Comparison of ENCODE assay signal across 7 cellular contexts in the genomic region with DNA sequence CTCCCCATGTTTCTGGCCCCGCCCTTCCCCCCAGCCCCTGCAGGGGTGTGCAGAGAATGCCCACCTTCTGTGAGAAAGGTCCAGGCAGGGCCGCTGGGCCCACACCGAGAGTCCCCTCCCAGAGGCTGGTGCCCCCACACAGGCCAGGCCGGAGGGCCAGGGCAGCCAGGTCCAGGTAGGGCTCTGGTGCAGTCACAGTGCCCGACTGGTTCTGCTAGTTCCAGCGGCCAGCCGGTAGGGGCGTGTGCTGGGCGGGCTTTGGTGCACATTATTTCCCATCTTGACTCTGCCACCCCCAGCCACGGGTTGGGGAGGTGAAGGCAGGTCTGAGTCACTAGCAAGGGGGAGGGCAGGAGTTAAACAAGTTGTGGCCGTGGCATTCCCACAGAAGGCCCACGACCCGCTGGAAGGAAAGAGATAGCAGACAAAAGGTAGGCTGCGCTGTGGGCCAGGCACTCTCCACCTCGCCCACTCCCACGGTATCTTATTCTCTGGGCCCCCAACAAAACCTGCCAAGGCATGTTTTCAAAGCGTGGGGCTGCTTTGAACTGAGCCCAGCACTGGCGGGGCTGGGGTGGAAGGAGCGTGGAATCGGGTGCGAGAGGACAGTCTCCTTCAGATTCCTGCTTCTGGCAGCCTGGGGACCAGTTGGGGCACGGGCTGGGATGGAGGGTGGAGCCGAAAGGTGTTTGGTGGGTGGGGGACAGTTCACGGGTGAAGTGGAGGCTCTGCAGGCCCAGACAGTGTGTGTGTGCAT. TPM values are rescaled to one million over a fixed set of nuclear protein-coding genes. Genes with fewer than 3 reads are reported as not detected.
A peak's percentile ranks its signal among the peaks of the same experiment; 100 is the strongest.
DNase-seq lines count a peak whose midpoint lies in the region; ATAC-seq and TF ChIP-seq lines count a peak whose summit lies in the region.
"Had no signal": no experiment of that assay in that cellular context is flagged by ENCODE, and none has a peak within 500 bp of the region (broad histone marks: within the 10 kb centered on the region; RNA-seq: fewer than 3 reads in every experiment).

No MANE protein-coding gene starts in this region.

- intact Hi-C loops in MCF 10A (cut with micrococcal nuclease) (no loop called here), ovary (cut with DNase I) (loop anchor here in 2 of 4 donors (10.0 kb wide), 1 partner anchor 50 kb away; no protein-coding TSS in a partner anchor)

- no peak for ATAC-seq in HG03378 (IDR thresholded peaks at IDR 0.05; ENCODE audit: unreplicated experiment)

- peak; percentile 29 for TF ChIP-seq CTCF in MCF 10A (IDR thresholded peaks at IDR 0.05; ENCODE audit: unreplicated experiment)
- peak in 2 of 3 donors; percentile 28 to 50 for TF ChIP-seq CTCF in ovary (IDR thresholded peaks at IDR 0.05)

- H3K4me3 ChIP-seq in HUES6 (ENCODE audit: low read depth, low read length) (peak overlapping the region; percentile 80), ovary (no peak overlapping the region)
- H3K4me3 ChIP-seq: psoas muscle had no signal

- H3K9me3 ChIP-seq in HUES6 (ENCODE audit: control insufficient read depth, insufficient read depth, low read depth, low read length) (no peaks in the 10 kb centered on the region), ovary (no peaks in the 10 kb centered on the region)
- H3K9me3 ChIP-seq: psoas muscle had no signal

- H3K27me3 Mint-ChIP-seq in MCF 10A (ENCODE audit: insufficient read depth, unreplicated experiment): no peaks in the 10 kb centered on the region

- no peak overlapping the region for H3K27ac ChIP-seq in HUES6 (ENCODE audit: low read depth, low read length)
- peak overlapping the region; percentile 7 to 23 for H3K27ac ChIP-seq in ovary
- H3K27ac ChIP-seq: psoas muscle had no signal

- H3K27ac Mint-ChIP-seq in MCF 10A (ENCODE audit: low read depth, unreplicated experiment): no peak overlapping the region

- 36 to 43% (median 40%) methylated on average over 17 to 24 of the region's 24 CpGs for WGBS in ovary, 3 donors

- H3K9ac ChIP-seq in HUES6 (ENCODE audit: low read length): no peak overlapping the region

- H3K4me3 Mint-ChIP-seq in MCF 10A (ENCODE audit: unreplicated experiment): peak overlapping the region; percentile 67

- H3K4me1 Mint-ChIP-seq in MCF 10A (ENCODE audit: insufficient read depth, unreplicated experiment): peaks cover 30% of the 10 kb centered on the region

- BruUV-seq in MCF 10A (replicated peaks; lab: Mats Ljungman, UMichigan): no TSS peak

- no peak for TF ChIP-seq EP300 in ovary (IDR thresholded peaks at IDR 0.05)

- no peaks in the 10 kb centered on the region for H3K36me3 ChIP-seq in HUES6 (ENCODE audit: control insufficient read depth, insufficient read depth, low read length)
- H3K36me3 ChIP-seq in ovary: no peaks in the 10 kb centered on the region

- TF ChIP-seq POLR2A in ovary (IDR thresholded peaks at IDR 0.05): no peak

- H3K27me3 ChIP-seq in HUES6 (ENCODE audit: control insufficient read depth, insufficient read depth, low read length): peaks cover 47% of the 10 kb centered on the region
- no peaks in the 10 kb centered on the region for H3K27me3 ChIP-seq in ovary

- peaks cover 29% of the 10 kb centered on the region for H3K4me1 ChIP-seq in HUES6 (ENCODE audit: control insufficient read depth, insufficient read depth, low read length)
- peaks cover 9% of the 10 kb centered on the region for H3K4me1 ChIP-seq in ovary (ENCODE audit: insufficient read depth)

- POLR2A ChIA-PET in MCF 10A (lab: Yijun Ruan, JAX): interaction anchor here (1.0 to 1.7 kb wide), 6 partner anchors 7 to 137 kb away, joined by 4 to 9 read pairs (median 5); partner anchors contain the start of gene LRRC59

- DNase-seq in MCF 10A (ENCODE audit: unreplicated experiment) (peak; percentile 69), ovary (peak in 1 of 5 donors; percentile 62), AG08396 (ENCODE audit: low spot score) (no peak), NCI-H1092 treated with DMSO at 0.1 percent for 48 hours (lab: John Stamatoyannopoulos, UW) (no peak)

- no peaks in the 10 kb centered on the region for H3K36me3 Mint-ChIP-seq in MCF 10A (ENCODE audit: insufficient read depth, unreplicated experiment)

- CTCF ChIA-PET in MCF 10A (lab: Yijun Ruan, JAX): interaction anchor here (0.7 to 0.9 kb wide), 3 partner anchors 46 to 184 kb away, joined by 3 read pairs; no protein-coding TSS in a partner anchor

- no peaks in the 10 kb centered on the region for H3K9me3 Mint-ChIP-seq in MCF 10A (ENCODE audit: unreplicated experiment)

RNA-seq across cellular contexts. Expression of gene EPN3, which starts 1.9 kb away (rescaled TPM):
- total RNA-seq in MCF 10A (2022): 2.1 and 4.4 TPM in 2 replicates
- 10 to 100 TPM in 6 of 7 donors, 1 to 10 TPM in 1; 8.8 to 33.4 (median 22.4) TPM for total RNA-seq in ovary
- polyA plus RNA-seq in ovary: 1 to 10 TPM; 6.2 to 7.3 TPM

RNA-seq across cellular contexts. Expression of gene SPATA20, which starts 12.6 kb away (rescaled TPM):
- total RNA-seq in MCF 10A (2022) (35.3 and 39.4 TPM in 2 replicates), ovary (10 to 100 TPM; 53.7 to 81.2 (median 62.6) TPM)
- polyA plus RNA-seq in ovary: 10 to 100 TPM; 43.5 to 55.4 TPM

RNA-seq across cellular contexts. Expression of gene CACNA1G, which starts 26.1 kb away (rescaled TPM):
- total RNA-seq in MCF 10A (2022): not detected in 2 replicates
- total RNA-seq in ovary: 10 to 100 TPM in 3 of 7 donors, 1 to 10 TPM in 4; 1.9 to 39.1 (median 6.5) TPM
- 1 to 10 TPM; 1.0 to 1.2 TPM for polyA plus RNA-seq in ovary

RNA-seq across cellular contexts. Expression of gene MYCBPAP, which starts 26.2 kb away (rescaled TPM):
- total RNA-seq in MCF 10A (2022) (0.19 TPM in 1 of 2 replicates, not detected in the other), ovary (1 to 10 TPM; 2.5 to 8.1 (median 4.5) TPM)
- polyA plus RNA-seq in ovary: 1 to 10 TPM; 3.2 to 9.7 TPM

RNA-seq across cellular contexts. Expression of gene RSAD1, which starts 55.7 kb away (rescaled TPM):
- total RNA-seq in MCF 10A (2022) (25.2 and 28.7 TPM in 2 replicates), ovary (10 to 100 TPM; 21.2 to 48.0 (median 40.5) TPM)
- 10 to 100 TPM; 24.2 to 26.2 TPM for polyA plus RNA-seq in ovary
